ENCODE assay signal across 13 cellular contexts in the genomic region with DNA sequence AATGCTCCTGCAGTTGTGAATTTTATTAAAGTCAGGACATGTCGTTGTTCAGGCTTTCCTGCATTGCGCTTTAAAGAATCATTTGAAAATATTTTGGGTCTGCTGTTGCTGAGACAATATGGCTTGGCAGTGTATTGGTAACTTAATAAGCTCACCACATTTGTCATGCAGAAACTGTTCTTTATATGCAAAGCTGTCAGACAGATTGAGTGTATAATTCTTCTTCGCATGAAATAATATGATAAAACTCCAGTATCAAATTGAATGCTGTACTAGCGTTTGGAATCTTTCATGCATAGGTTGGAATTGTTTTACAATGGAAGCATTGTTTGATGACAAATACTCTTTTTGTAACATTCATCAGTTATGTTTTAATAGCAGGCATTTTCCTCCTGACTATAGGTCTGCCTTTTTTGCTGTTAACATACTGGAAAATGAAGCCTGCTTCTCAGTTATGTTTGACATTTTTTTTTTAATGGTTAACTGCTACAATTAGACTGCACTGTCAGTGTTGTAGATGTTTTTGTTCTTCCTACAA. TPM values are rescaled to one million over a fixed set of nuclear protein-coding genes. Genes with fewer than 3 reads are reported as not detected.
DNase-seq lines count a peak whose midpoint lies in the region; ATAC-seq and TF ChIP-seq lines count a peak whose summit lies in the region.
"Had no signal": no experiment of that assay in that cellular context is flagged by ENCODE, and none has a peak within 500 bp of the region (broad histone marks: within the 10 kb centered on the region; RNA-seq: fewer than 3 reads in every experiment).

No MANE protein-coding gene starts in this region.

- TF ChIP-seq EP300 in gastroesophageal sphincter (IDR thresholded peaks at IDR 0.05), result no peak

- no peak overlapping the region for H2AK9ac ChIP-seq in IMR-90 (replicated peaks; ENCODE audit: low read depth, low read length, poor library complexity)

- no peak overlapping the region for H2AK5ac ChIP-seq in IMR-90 (ENCODE audit: low read depth, low read length)

- H3K9me3 ChIP-seq in IMR-90 (ENCODE audit: control insufficient read depth, insufficient read depth, low read length) (no peaks in the 10 kb centered on the region), gastroesophageal sphincter (no peaks in the 10 kb centered on the region), smooth muscle cell (replicated peaks; ENCODE audit: low read depth) (no peaks in the 10 kb centered on the region), OCI-LY7 (ENCODE audit: low read length) (no peaks in the 10 kb centered on the region)

- ATAC-seq in IMR-90 (ENCODE audit: low read depth) (no peak), gastroesophageal sphincter (no peak), HG03196 (IDR thresholded peaks at IDR 0.05; ENCODE audit: unreplicated experiment) (no peak)
- ATAC-seq: activated T-cell treated with anti-CD3 and anti-CD28 coated beads, Interleukin-2, amount 50 U/mL, for 4 hours; K562 had no signal

- no peak overlapping the region for H3K23ac ChIP-seq in IMR-90 (ENCODE audit: low read depth, low read length)

- peak overlapping the region; percentile 76 for H2BK5ac ChIP-seq in IMR-90 (ENCODE audit: low read depth, low read length, poor library complexity, severe bottlenecking)

- dilution Hi-C loops in IMR-90 (cut with HindIII; ENCODE audit: low sequenced_read_pairs, unreplicated experiment), result no loop called here

- CTCF ChIA-PET in IMR-90 (lab: Yijun Ruan, JAX), result interaction anchor here (1.1 kb wide), 1 partner anchor 15 kb away, joined by 4 read pairs; no protein-coding TSS in a partner anchor
- CTCF ChIA-PET in OCI-LY7 (lab: Charles Lee; ENCODE audit: unreplicated experiment), result no interaction called here

- H3K4me3 ChIP-seq in IMR-90 (ENCODE audit: insufficient read depth, low read depth, low read length) (no peak overlapping the region), WI38 (ENCODE audit: low read depth, low read length) (peak overlapping the region; percentile 47), gastroesophageal sphincter (no peak overlapping the region), smooth muscle cell (peak overlapping the region; percentile 32), OCI-LY7 (ENCODE audit: low read depth, low read length, poor library complexity, severe bottlenecking) (no peak overlapping the region)
- H3K4me3 ChIP-seq: K562, lung had no signal

- no peak overlapping the region for H2BK15ac ChIP-seq in IMR-90 (ENCODE audit: low read depth, low read length)

- H3K36me3 ChIP-seq in IMR-90 (ENCODE audit: control insufficient read depth, insufficient read depth, low read length) (no peaks in the 10 kb centered on the region), gastroesophageal sphincter (no peaks in the 10 kb centered on the region), smooth muscle cell (ENCODE audit: low read depth) (no peaks in the 10 kb centered on the region), OCI-LY7 (ENCODE audit: insufficient read depth, low read length) (no peaks in the 10 kb centered on the region)

- H4K20me1 ChIP-seq in IMR-90 (ENCODE audit: insufficient read depth, low read length) (peaks cover 18% of the 10 kb centered on the region), smooth muscle cell (ENCODE audit: low read depth) (peaks cover 2% of the 10 kb centered on the region), OCI-LY7 (ENCODE audit: insufficient read depth, low read length) (no peaks in the 10 kb centered on the region)

- no peaks in the 10 kb centered on the region for H3K27me3 ChIP-seq in IMR-90 (ENCODE audit: control insufficient read depth, insufficient read depth, low read length)
- H3K27me3 ChIP-seq in gastroesophageal sphincter, result no peaks in the 10 kb centered on the region
- no peaks in the 10 kb centered on the region for H3K27me3 ChIP-seq in smooth muscle cell (ENCODE audit: low read depth)

- H3K9me2 ChIP-seq in OCI-LY7 (ENCODE audit: insufficient read depth, low read length), result no peaks in the 10 kb centered on the region

- no peak overlapping the region for H2BK20ac ChIP-seq in IMR-90 (ENCODE audit: low read depth, low read length)

- H2AFZ ChIP-seq in IMR-90 (replicated peaks; ENCODE audit: low read length, poor library complexity) (no peak overlapping the region), smooth muscle cell (ENCODE audit: low read depth) (no peak overlapping the region), OCI-LY7 (ENCODE audit: low read length) (no peak overlapping the region)

- H3K4ac ChIP-seq in IMR-90 (ENCODE audit: low read depth, low read length), result no peak overlapping the region

- TF ChIP-seq RAD21 in IMR-90 (IDR thresholded peaks at IDR 0.05; ENCODE audit: low read length), result no peak

- peak overlapping the region; percentile 83; the same call in 1 of the 2 replicates for H3K4me2 ChIP-seq in IMR-90 (ENCODE audit: low read depth, low read length)
- H3K4me2 ChIP-seq in smooth muscle cell, result peak overlapping the region; percentile 76
- H3K4me2 ChIP-seq in OCI-LY7 (ENCODE audit: low read length), result no peak overlapping the region

- H3K4me1 ChIP-seq in IMR-90 (ENCODE audit: control insufficient read depth, insufficient read depth, low read length) (peaks cover 9% of the 10 kb centered on the region), gastroesophageal sphincter (peaks cover 12 to 87% (median 24%) of the 10 kb centered on the region in 3 donors), smooth muscle cell (ENCODE audit: low read depth) (peaks cover 25% of the 10 kb centered on the region), OCI-LY7 (ENCODE audit: insufficient read depth, low read length, poor library complexity, severe bottlenecking) (no peaks in the 10 kb centered on the region)

- no peak for TF ChIP-seq POLR2A in IMR-90 (IDR thresholded peaks at IDR 0.05; ENCODE audit: low read depth, low read length)
- TF ChIP-seq POLR2A in gastroesophageal sphincter (IDR thresholded peaks at IDR 0.05), result no peak

- H3K56ac ChIP-seq in IMR-90 (ENCODE audit: extremely low read depth, insufficient read depth, low read length), result no peak overlapping the region

- peaks cover 4% of the 10 kb centered on the region for H3F3A ChIP-seq in smooth muscle cell (ENCODE audit: low read depth)

- BruUV-seq in IMR-90 (replicated peaks; lab: Mats Ljungman, UMichigan) (no TSS peak), OCI-LY7 (replicated peaks; lab: Mats Ljungman, UMichigan) (no TSS peak)

- in situ Hi-C loops in IMR-90 (cut with MboI; ENCODE audit: low sequenced_read_pairs), result no loop called here

- no peak overlapping the region; a peak in 1 of 4 replicates for H4K8ac ChIP-seq in IMR-90 (ENCODE audit: low read depth in 2 of 2, low read length in 2 of 2)

- H3K9ac ChIP-seq in IMR-90 (ENCODE audit: low read depth, low read length) (peak overlapping the region; percentile 0; the same call in 1 of the 2 replicates), smooth muscle cell (ENCODE audit: low read depth) (peak overlapping the region; percentile 79)

- intact Hi-C loops in IMR-90 (cut with micrococcal nuclease), result loop anchor here (2.0 kb wide), 1 partner anchor 52 kb away; no protein-coding TSS in a partner anchor
- intact Hi-C loops in OCI-LY7 (cut with micrococcal nuclease; ENCODE audit: unreplicated experiment), result no loop called here

- WGBS in IMR-90 (ENCODE audit: extremely low coverage in 2 of 2, insufficient read length in 1 of 2), 2 experiments, result no CpG with 5 or more reads among the region's 4 CpGs
- 32 to 55% methylated on average over 4 of the region's 4 CpGs for WGBS in gastroesophageal sphincter (ENCODE audit: low coverage in 1 of 2), 2 donors
- WGBS in smooth muscle cell (ENCODE audit: low lambda C conversion rate), result 82% methylated on average over 4 of the region's 4 CpGs

- H3K79me2 ChIP-seq in smooth muscle cell (ENCODE audit: low read depth) (peaks cover 86% of the 10 kb centered on the region), OCI-LY7 (ENCODE audit: insufficient read depth, low read depth, low read length) (no peaks in the 10 kb centered on the region)

- H2BK120ac ChIP-seq in IMR-90 (ENCODE audit: low read depth, low read length), result no peak overlapping the region

- H4K5ac ChIP-seq in IMR-90 (ENCODE audit: low read depth, low read length), result no peak overlapping the region

- H3K14ac ChIP-seq in IMR-90 (replicated peaks; ENCODE audit: low read depth, low read length), result no peak overlapping the region

- POLR2A ChIA-PET in IMR-90 (lab: Charles Lee; ENCODE audit: unreplicated experiment) (no interaction called here), OCI-LY7 (lab: Charles Lee) (interaction anchor here (0.5 to 1.8 kb wide), 3 partner anchors 10 to 54 kb away, joined by 3 to 6 read pairs (median 3); no protein-coding TSS in a partner anchor)

- DNase-seq in IMR-90 (no peak), smooth muscle cell (lab: John Stamatoyannopoulos, UW; ENCODE audit: unreplicated experiment) (no peak), OCI-LY7 (ENCODE audit: low spot score) (no peak)
- DNase-seq in activated effector memory CD4-positive, alpha-beta T cell treated with anti-CD3 and anti-CD28 coated beads, Interleukin-2, amount 50 U/mL, for 16 hours, result no peak
- DNase-seq in activated T-cell treated with anti-CD3 and anti-CD28 coated beads, Interleukin-2, amount 50 U/mL, for 1 hour, result no peak
- DNase-seq: activated T-cell treated with anti-CD3 and anti-CD28 coated beads, Interleukin-2, amount 50 U/mL, for 4 hours; central memory CD4-positive, alpha-beta T cell; H9 had no signal

- peak overlapping the region; percentile 9; the same call in 1 of the 2 replicates for H3K18ac ChIP-seq in IMR-90 (ENCODE audit: low read depth, low read length)

- peak overlapping the region; percentile 74; the same call in 1 of the 2 replicates for H3K27ac ChIP-seq in IMR-90 (ENCODE audit: insufficient read depth, low read length)
- H3K27ac ChIP-seq in gastroesophageal sphincter, result peak overlapping the region; percentile 79 to 97 (median 83)
- H3K27ac ChIP-seq in smooth muscle cell (ENCODE audit: low read depth), result peak overlapping the region; percentile 97
- no peak overlapping the region for H3K27ac ChIP-seq in OCI-LY7 (ENCODE audit: low read depth, low read length, poor library complexity, severe bottlenecking)

- H3K79me1 ChIP-seq in IMR-90 (ENCODE audit: low read depth in 1 of 2, low read length in 2 of 2), result peaks cover 21 to 69% of the 10 kb centered on the region in 2 experiments

- no peak for TF ChIP-seq CTCF in IMR-90 (conservative IDR thresholded peaks at IDR 0.05; ENCODE audit: low read depth, low read length)
- TF ChIP-seq CTCF in WI38 (IDR thresholded peaks at IDR 0.05; ENCODE audit: low read depth, low read length), result no peak
- no peak for TF ChIP-seq CTCF in gastroesophageal sphincter (IDR thresholded peaks at IDR 0.05)
- no peak for TF ChIP-seq CTCF in smooth muscle cell (IDR thresholded peaks at IDR 0.05; ENCODE audit: borderline replicate concordance, insufficient read depth, poor library complexity, severe bottlenecking)
- no peak for TF ChIP-seq CTCF in OCI-LY7 (conservative IDR thresholded peaks at IDR 0.05; ENCODE audit: low read length)

- H4K91ac ChIP-seq in IMR-90 (ENCODE audit: insufficient read depth, low read depth, low read length), result no peak overlapping the region

- H3K9me1 ChIP-seq in IMR-90 (ENCODE audit: insufficient read depth, low read length), result peaks cover 6% of the 10 kb centered on the region

RNA-seq across cellular contexts. Expression of a gene that starts 53.9 kb away (rescaled TPM):
- total RNA-seq in IMR-90 (2012; rRNA removed) (110 and 127 TPM in 2 replicates), gastroesophageal sphincter (10 to 100 TPM; 51.5 to 76.0 (median 66.6) TPM), smooth muscle cell (50.6 and 53.8 TPM in 2 replicates), OCI-LY7 (2022) (not detected in 2 replicates)
- polyA plus RNA-seq in IMR-90 (2012; rRNA removed) (15.2 and 17.1 TPM in 2 replicates), smooth muscle cell (40.9 and 42.9 TPM in 2 replicates)
- 4.3 and 5.0 TPM in 2 replicates for polyA plus RNA-seq in IMR-90 (2012; cell fraction: cytosol; rRNA removed)
- polyA plus RNA-seq in IMR-90 (2012; cell fraction: nucleus; rRNA removed; ENCODE audit: low replicate concordance), result 10.2 and 28.8 TPM in 2 replicates
- total RNA-seq in OCI-LY7 (2014; rRNA removed; shearing (Covaris generic)), result 1.0 and 2.0 TPM in 2 replicates
- polyA plus RNA-seq: K562 had no signal

Comparison
In these comparisons a context has a peak if more than half of its experiments do, and no peak if none do; other contexts are left out.
1. H3K4me3 ChIP-seq: peak in WI38 (single experiment) and smooth muscle cell (single experiment); none in IMR-90 (single experiment), gastroesophageal sphincter (0 of 2) and OCI-LY7 (single experiment).
2. RNA of a gene that starts 53.9 kb away (total RNA-seq): 110 to 127 TPM in IMR-90, 51.5 to 76.0 TPM in gastroesophageal sphincter and 50.6 to 53.8 TPM in smooth muscle cell; 1.0 to 2.0 TPM in OCI-LY7; every median in the first group is over 10 times any median in the second.